17 cellular contexts compared by ENCODE assay signal in the genomic region with DNA sequence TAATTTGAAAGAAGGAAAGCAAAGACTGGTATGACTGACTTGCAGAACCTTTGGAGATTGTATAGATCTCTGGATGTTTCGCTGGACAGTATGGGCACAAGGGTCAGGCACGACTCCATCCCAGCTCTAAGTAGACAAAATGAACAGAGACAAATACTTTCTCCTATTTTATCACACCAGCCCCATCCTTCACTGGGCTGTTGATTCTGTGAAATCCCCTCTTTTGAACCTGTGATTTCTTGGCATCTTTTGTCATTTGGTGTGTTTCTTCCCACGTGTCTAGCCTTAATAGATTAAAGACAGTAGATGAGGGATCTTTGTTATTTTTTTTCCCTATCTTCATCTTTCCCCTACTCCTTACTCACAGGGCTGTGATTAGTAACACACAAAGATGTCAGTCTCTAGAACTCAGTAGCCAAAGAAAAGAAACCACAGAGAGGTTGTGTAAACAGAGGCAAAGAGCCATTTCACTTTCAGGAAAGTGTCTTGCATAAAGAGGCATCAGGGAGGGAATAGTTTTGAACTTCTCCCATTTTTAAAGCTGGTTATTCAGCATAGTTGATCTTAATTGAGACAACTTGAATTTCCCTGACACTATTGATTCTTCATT.
DNase-seq lines count a peak whose midpoint lies in the region; ATAC-seq and TF ChIP-seq lines count a peak whose summit lies in the region.
"Had no signal": no experiment of that assay in that cellular context is flagged by ENCODE, and none has a peak within 500 bp of the region (broad histone marks: within the 10 kb centered on the region; RNA-seq: fewer than 3 reads in every experiment).

No MANE protein-coding gene starts in this region.

- H3K36me3 ChIP-seq in MG63, result no peaks in the 10 kb centered on the region
- H3K36me3 ChIP-seq: SJCRH30, WERI-Rb-1 had no signal

- H3K27me3 Mint-ChIP-seq in activated T-cell treated with anti-CD3 and anti-CD28 coated beads, Interleukin-2, amount 50 U/mL, for 24 hours, result no peaks in the 10 kb centered on the region
- H3K27me3 Mint-ChIP-seq in activated CD4-positive, alpha-beta memory T cell treated with anti-CD3 and anti-CD28 coated beads, Interleukin-2, amount 10 ng/mL, durations not matched to agents 7 days and 5 days, result no peaks in the 10 kb centered on the region
- H3K27me3 Mint-ChIP-seq: type B pancreatic cell had no signal

- peaks cover 1% of the 10 kb centered on the region for H3K36me3 Mint-ChIP-seq in activated T-cell treated with anti-CD3 and anti-CD28 coated beads, Interleukin-2, amount 50 U/mL, for 24 hours (ENCODE audit: low read depth)
- H3K36me3 Mint-ChIP-seq in activated CD4-positive, alpha-beta memory T cell treated with anti-CD3 and anti-CD28 coated beads, Interleukin-2, amount 10 ng/mL, durations not matched to agents 7 days and 5 days (ENCODE audit: low read depth), result peaks cover 22% of the 10 kb centered on the region
- H3K36me3 Mint-ChIP-seq: type B pancreatic cell had no signal

- H3K27ac Mint-ChIP-seq in activated T-cell treated with anti-CD3 and anti-CD28 coated beads, Interleukin-2, amount 50 U/mL, for 24 hours, result peak overlapping the region; percentile 91
- peak overlapping the region; percentile 61 for H3K27ac Mint-ChIP-seq in activated CD4-positive, alpha-beta memory T cell treated with anti-CD3 and anti-CD28 coated beads, Interleukin-2, amount 10 ng/mL, durations not matched to agents 7 days and 5 days
- H3K27ac Mint-ChIP-seq: type B pancreatic cell had no signal

- H3K9me3 ChIP-seq in MG63, result no peaks in the 10 kb centered on the region
- H3K9me3 ChIP-seq: SJCRH30 had no signal

- H3K9me3 Mint-ChIP-seq in activated T-cell treated with anti-CD3 and anti-CD28 coated beads, Interleukin-2, amount 50 U/mL, for 24 hours, result peaks cover 7% of the 10 kb centered on the region
- peaks cover 7% of the 10 kb centered on the region for H3K9me3 Mint-ChIP-seq in activated CD4-positive, alpha-beta memory T cell treated with anti-CD3 and anti-CD28 coated beads, Interleukin-2, amount 10 ng/mL, durations not matched to agents 7 days and 5 days
- H3K9me3 Mint-ChIP-seq: type B pancreatic cell had no signal

- CTCF ChIA-PET in activated CD4-positive, alpha-beta memory T cell treated with anti-CD3 and anti-CD28 coated beads, Interleukin-2, amount 10 ng/mL, durations not matched to agents 7 days and 5 days (lab: Charles Lee), result interaction anchor here (0.7 to 1.0 kb wide), 2 partner anchors 54 to 70 kb away, joined by 3 read pairs; no protein-coding TSS in a partner anchor

- no peak overlapping the region for H3K4me3 ChIP-seq in epithelial cell of esophagus (ENCODE audit: low read length)
- no peak overlapping the region for H3K4me3 ChIP-seq in MG63
- H3K4me3 ChIP-seq in coronary artery, result no peak overlapping the region
- H3K4me3 ChIP-seq: SJCRH30, smooth muscle cell had no signal

- TF ChIP-seq CTCF in epithelial cell of esophagus (IDR thresholded peaks at IDR 0.05; ENCODE audit: insufficient read depth, low read depth, low read length, missing control alignments), result no peak
- no peak for TF ChIP-seq CTCF in coronary artery (IDR thresholded peaks at IDR 0.05)

- no peak overlapping the region for H3K27ac ChIP-seq in coronary artery
- H3K27ac ChIP-seq: SJCRH30, WERI-Rb-1 had no signal

- POLR2A ChIA-PET in activated CD4-positive, alpha-beta memory T cell treated with anti-CD3 and anti-CD28 coated beads, Interleukin-2, amount 10 ng/mL, durations not matched to agents 7 days and 5 days (lab: Charles Lee), result interaction anchor here (1.4 to 5.2 kb wide), 6 partner anchors 7 to 61 kb away, joined by 3 to 22 read pairs (median 8); a partner anchor contains a TSS

- no peak for DNase-seq in activated T-cell treated with anti-CD3 and anti-CD28 coated beads, Interleukin-2, amount 50 U/mL, for 24 hours
- no peak for DNase-seq in activated T-cell treated with anti-CD3 and anti-CD28 coated beads for 4 hours
- DNase-seq in activated CD4-positive, alpha-beta memory T cell treated with anti-CD3 and anti-CD28 coated beads, Interleukin-2, amount 10 ng/mL, durations not matched to agents 7 days and 5 days, result no peak
- peak; percentile 12 for DNase-seq in epithelial cell of esophagus (ENCODE audit: low read depth)
- DNase-seq in stimulated activated naive CD8-positive, alpha-beta T cell treated with anti-CD3 and anti-CD28 coated beads, Interleukin-15, Interleukin-2, amounts not matched to agents 100 U/mL and 50 U/mL, for 24 hours, result no peak
- DNase-seq in MG63, result no peak
- DNase-seq in coronary artery (ENCODE audit: low spot score), result no peak
- no peak for DNase-seq in amygdala (lab: John Stamatoyannopoulos, UW)
- DNase-seq: ACHN; activated effector memory CD4-positive, alpha-beta T cell treated with anti-CD3 and anti-CD28 coated beads, Interleukin-2, amount 50 U/mL, for 16 hours; effector memory CD4-positive, alpha-beta T cell; NCI-H187; SJCRH30; WERI-Rb-1 had no signal

- peaks cover 67% of the 10 kb centered on the region for H3K4me1 Mint-ChIP-seq in activated T-cell treated with anti-CD3 and anti-CD28 coated beads, Interleukin-2, amount 50 U/mL, for 24 hours (ENCODE audit: low read depth)
- H3K4me1 Mint-ChIP-seq in activated CD4-positive, alpha-beta memory T cell treated with anti-CD3 and anti-CD28 coated beads, Interleukin-2, amount 10 ng/mL, durations not matched to agents 7 days and 5 days, result peaks cover 64% of the 10 kb centered on the region

- peak; percentile 64 for ATAC-seq in stimulated activated naive CD8-positive, alpha-beta T cell treated with anti-CD3 and anti-CD28 coated beads, Interleukin-15, Interleukin-2, amounts not matched to agents 100 U/mL and 50 U/mL, for 24 hours
- ATAC-seq: left lobe of liver had no signal

- no peaks in the 10 kb centered on the region; the same call in 1 of the 2 replicates for H3K27me3 ChIP-seq in MG63
- H3K27me3 ChIP-seq: SJCRH30 had no signal

- H3K4me3 Mint-ChIP-seq in activated T-cell treated with anti-CD3 and anti-CD28 coated beads, Interleukin-2, amount 50 U/mL, for 24 hours, result peak overlapping the region; percentile 32
- peak overlapping the region; percentile 29 for H3K4me3 Mint-ChIP-seq in activated CD4-positive, alpha-beta memory T cell treated with anti-CD3 and anti-CD28 coated beads, Interleukin-2, amount 10 ng/mL, durations not matched to agents 7 days and 5 days
- H3K4me3 Mint-ChIP-seq: type B pancreatic cell had no signal
